ENCODE assay signal across 14 cellular contexts in the genomic region with DNA sequence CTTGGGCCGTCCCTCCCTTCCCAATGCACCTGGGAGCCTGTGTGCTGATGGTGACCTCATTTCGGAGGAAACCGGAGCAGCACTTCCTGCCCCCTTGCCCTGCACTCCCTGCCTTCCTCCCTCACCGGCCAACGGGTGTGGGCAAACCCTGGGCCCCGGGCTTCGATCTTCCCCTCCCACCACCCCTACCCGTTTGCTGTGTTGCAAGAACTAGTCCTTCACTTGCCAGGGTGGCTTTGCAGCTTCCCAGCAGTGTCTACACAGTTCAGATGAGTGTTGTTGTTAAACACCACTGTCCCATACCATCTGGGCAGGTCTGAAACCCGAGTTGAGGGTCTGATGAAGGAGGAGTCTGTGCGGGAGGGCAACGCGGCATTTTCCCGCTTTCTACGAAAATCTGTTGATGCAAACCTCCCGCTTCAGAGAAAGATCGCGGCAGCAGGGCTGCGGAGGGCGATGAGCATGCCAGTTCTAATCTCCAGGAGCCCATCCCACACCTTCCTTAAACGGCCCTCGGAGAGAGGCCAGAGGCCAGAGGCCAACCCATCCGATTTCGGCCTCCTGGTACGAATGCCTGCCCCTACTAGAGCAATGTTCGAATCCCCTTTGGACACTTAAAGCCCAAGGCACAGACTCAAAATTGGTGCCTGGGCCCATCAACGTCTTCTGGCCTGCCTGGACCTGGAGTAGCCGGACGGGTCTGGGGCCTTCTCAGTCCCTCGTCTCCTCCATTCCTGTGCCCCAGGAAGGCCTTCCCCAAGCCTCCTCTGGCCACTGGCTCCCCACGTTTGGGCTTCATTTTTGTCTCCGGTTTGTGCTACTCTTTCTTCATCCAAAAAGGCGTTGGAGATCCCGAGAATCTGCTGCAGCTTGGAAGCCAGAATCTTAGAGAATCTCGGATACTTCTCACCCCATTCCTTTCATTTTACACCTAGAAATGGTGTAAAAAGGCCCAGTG.
DNase-seq lines count a peak whose midpoint lies in the region; ATAC-seq and TF ChIP-seq lines count a peak whose summit lies in the region.
"Had no signal": no experiment of that assay in that cellular context is flagged by ENCODE, and none has a peak within 500 bp of the region (broad histone marks: within the 10 kb centered on the region; RNA-seq: fewer than 3 reads in every experiment).

No MANE protein-coding gene starts in this region.

- H3K4me3 ChIP-seq in iPS-15b (ENCODE audit: low read depth, low read length) = peak overlapping the region; percentile 32
- peak overlapping the region in 3 of 5 donors; percentile 27 to 49 (median 40) for H3K4me3 ChIP-seq in subcutaneous abdominal adipose tissue (ENCODE audit: low read depth in 1 of 5, low read length in 5 of 5)

- H3K9me3 Mint-ChIP-seq in stimulated activated effector memory CD8-positive, alpha-beta T cell treated with anti-CD3 and anti-CD28 coated beads, Interleukin-12 subunit alpha, Interleukin-12 subunit beta, amount 100 ng/mL, for 72 hours = no peaks in the 10 kb centered on the region
- H3K9me3 Mint-ChIP-seq: effector memory CD8-positive, alpha-beta T cell had no signal

- H3K27ac ChIP-seq in subcutaneous abdominal adipose tissue (ENCODE audit: low read depth, low read length) = no peak overlapping the region
- H3K27ac ChIP-seq: 22Rv1, VCaP had no signal

- peaks cover 28% of the 10 kb centered on the region for H3K4me1 Mint-ChIP-seq in stimulated activated effector memory CD8-positive, alpha-beta T cell treated with anti-CD3 and anti-CD28 coated beads, Interleukin-12 subunit alpha, Interleukin-12 subunit beta, amount 100 ng/mL, for 72 hours

- no peak for ATAC-seq in SK-N-SH treated with all-trans-retinoic acid at 6 μM for 48 hours
- no peak for ATAC-seq in stimulated activated effector memory CD8-positive, alpha-beta T cell treated with anti-CD3 and anti-CD28 coated beads, Interleukin-12 subunit alpha, Interleukin-12 subunit beta, amount 100 ng/mL, for 72 hours
- ATAC-seq: effector memory CD8-positive, alpha-beta T cell had no signal

- no peak overlapping the region for H3K9ac ChIP-seq in iPS-15b (ENCODE audit: low read depth, low read length)
- H3K9ac ChIP-seq in subcutaneous abdominal adipose tissue (ENCODE audit: low read length in 5 of 5) = no peak overlapping the region

- no peak overlapping the region for H3K27ac Mint-ChIP-seq in stimulated activated effector memory CD8-positive, alpha-beta T cell treated with anti-CD3 and anti-CD28 coated beads, Interleukin-12 subunit alpha, Interleukin-12 subunit beta, amount 100 ng/mL, for 72 hours
- H3K27ac Mint-ChIP-seq: effector memory CD8-positive, alpha-beta T cell had no signal

- peak; percentile 38 for DNase-seq in NCI-H82 (lab: John Stamatoyannopoulos, UW)
- no peak for DNase-seq in NCI-H82 treated with DMSO at 0.1 percent for 48 hours (lab: John Stamatoyannopoulos, UW; ENCODE audit: unreplicated experiment)
- peak; percentile 17 for DNase-seq in UCSD-AML1 (lab: John Stamatoyannopoulos, UW; ENCODE audit: unreplicated experiment)
- DNase-seq in T-helper 9 cell = no peak
- DNase-seq in stimulated activated effector memory CD8-positive, alpha-beta T cell treated with anti-CD3 and anti-CD28 coated beads, Interleukin-12 subunit alpha, Interleukin-12 subunit beta, amount 100 ng/mL, for 72 hours (ENCODE audit: low spot score in 2 of 2) = no peak
- DNase-seq: COR-L47; effector memory CD8-positive, alpha-beta T cell; NCI-H1105 treated with DMSO at 0.1 percent for 48 hours; NCI-H524 had no signal

- H3K4me1 ChIP-seq in iPS-15b (ENCODE audit: control insufficient read depth, insufficient read depth, low read length) = peaks cover 18% of the 10 kb centered on the region
- H3K4me1 ChIP-seq in subcutaneous abdominal adipose tissue (ENCODE audit: control insufficient read depth in 5 of 5, insufficient read depth in 5 of 5, low read length in 5 of 5) = peaks cover 0 to 22% (median 20%) of the 10 kb centered on the region in 5 donors

- H3K27me3 ChIP-seq in iPS-15b (ENCODE audit: control insufficient read depth, insufficient read depth, low read length) (peaks cover 100% of the 10 kb centered on the region), subcutaneous abdominal adipose tissue (ENCODE audit: control insufficient read depth in 5 of 5, insufficient read depth in 4 of 5, low read length in 5 of 5) (peaks cover 76 to 94% (median 90%) of the 10 kb centered on the region in 5 donors)

- H3K9me3 ChIP-seq in iPS-15b (ENCODE audit: control insufficient read depth, insufficient read depth, low read length) (peaks cover 3% of the 10 kb centered on the region), subcutaneous abdominal adipose tissue (ENCODE audit: control insufficient read depth in 5 of 5, low read length in 5 of 5) (no peaks in the 10 kb centered on the region)

- H3K36me3 Mint-ChIP-seq in stimulated activated effector memory CD8-positive, alpha-beta T cell treated with anti-CD3 and anti-CD28 coated beads, Interleukin-12 subunit alpha, Interleukin-12 subunit beta, amount 100 ng/mL, for 72 hours = no peaks in the 10 kb centered on the region

- no peaks in the 10 kb centered on the region for H3K36me3 ChIP-seq in iPS-15b (ENCODE audit: control insufficient read depth, insufficient read depth, low read length)
- H3K36me3 ChIP-seq in subcutaneous abdominal adipose tissue (ENCODE audit: control insufficient read depth in 5 of 5, insufficient read depth in 5 of 5, low read length in 5 of 5) = no peaks in the 10 kb centered on the region

- H3K4me3 Mint-ChIP-seq in stimulated activated effector memory CD8-positive, alpha-beta T cell treated with anti-CD3 and anti-CD28 coated beads, Interleukin-12 subunit alpha, Interleukin-12 subunit beta, amount 100 ng/mL, for 72 hours = no peak overlapping the region

TF ChIP-seq in SK-N-SH treated with all-trans-retinoic acid at 6 μM for 48 hours, 23 proteins besides CTCF, POLR2A, EP300 and RAD21:
- TF ChIP-seq CSDC2 (CRISPR knock-in tag; IDR thresholded peaks at IDR 0.05) (no peak), RARB (CRISPR knock-in tag; IDR thresholded peaks at IDR 0.05) (no peak), ISL1 (CRISPR knock-in tag; IDR thresholded peaks at IDR 0.05) (no peak), ZFP3 (CRISPR knock-in tag; IDR thresholded peaks at IDR 0.05) (no peak), TOX (CRISPR knock-in tag; IDR thresholded peaks at IDR 0.05; ENCODE audit: borderline replicate concordance) (no peak), TCF4 (CRISPR knock-in tag; IDR thresholded peaks at IDR 0.05; ENCODE audit: borderline replicate concordance) (no peak), SNAI2 (CRISPR knock-in tag; IDR thresholded peaks at IDR 0.05) (no peak), CREB5 (CRISPR knock-in tag; IDR thresholded peaks at IDR 0.05; ENCODE audit: low read depth) (no peak), ZNF8 (CRISPR knock-in tag; IDR thresholded peaks at IDR 0.05) (no peak), PPARA (CRISPR knock-in tag; IDR thresholded peaks at IDR 0.05; ENCODE audit: borderline replicate concordance) (no peak), ESRRG (CRISPR knock-in tag; IDR thresholded peaks at IDR 0.05) (no peak), ZC3H10 (CRISPR knock-in tag; IDR thresholded peaks at IDR 0.05) (no peak)
TF ChIP-seq in SK-N-SH treated with all-trans-retinoic acid at 6 μM for 48 hours: peak in this region for 0.

Comparison
In these comparisons a context has a peak if more than half of its experiments do, and no peak if none do; other contexts are left out.
1. DNase-seq: peak in NCI-H82 (single experiment) and UCSD-AML1 (single experiment); none in NCI-H82 treated with DMSO at 0.1 percent for 48 hours (single experiment), T-helper 9 cell (single experiment) and stimulated activated effector memory CD8-positive, alpha-beta T cell treated with anti-CD3 and anti-CD28 coated beads, Interleukin-12 subunit alpha, Interleukin-12 subunit beta, amount 100 ng/mL, for 72 hours (0 of 2).